In the genomic region with DNA sequence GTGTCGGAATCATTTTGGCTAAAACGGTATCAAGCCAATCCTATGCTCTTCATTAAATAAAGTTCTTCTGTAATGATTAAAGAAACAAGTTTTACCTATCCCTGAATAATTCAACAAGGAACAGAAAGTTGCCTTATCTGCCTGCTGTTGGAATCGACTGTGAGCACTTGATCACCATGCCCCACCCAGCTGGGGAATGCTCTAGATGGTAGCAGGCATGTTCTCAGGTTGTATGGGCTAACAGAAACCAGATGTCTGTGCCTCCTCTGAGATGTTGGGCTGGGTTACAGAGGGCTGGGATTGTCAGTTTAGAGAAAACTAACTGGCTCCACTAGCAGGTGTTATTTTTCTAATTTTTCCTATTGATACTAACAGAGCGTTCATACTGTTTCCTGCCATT, we compare ENCODE assay signal across 24 cellular contexts. TPM values are rescaled to one million over a fixed set of nuclear protein-coding genes. Genes with fewer than 3 reads are reported as not detected.
DNase-seq lines count a peak whose midpoint lies in the region; ATAC-seq and TF ChIP-seq lines count a peak whose summit lies in the region.
"Had no signal": no experiment of that assay in that cellular context is flagged by ENCODE, and none has a peak within 500 bp of the region (broad histone marks: within the 10 kb centered on the region; RNA-seq: fewer than 3 reads in every experiment).

No MANE protein-coding gene starts in this region.

- no peaks in the 10 kb centered on the region for H3K27me3 ChIP-seq in thyroid gland
- H3K27me3 ChIP-seq: ascending aorta, upper lobe of left lung had no signal

- TF ChIP-seq CTCF in choroid plexus epithelial cell (conservative IDR thresholded peaks at IDR 0.05; ENCODE audit: low read depth, low read length), result no peak
- TF ChIP-seq CTCF in thyroid gland (IDR thresholded peaks at IDR 0.05), result no peak

- H3K4me3 ChIP-seq in choroid plexus epithelial cell (ENCODE audit: low read depth, low read length) (no peak overlapping the region), thyroid gland (replicated peaks in 1 of 3) (no peak overlapping the region)
- H3K4me3 ChIP-seq: ascending aorta, psoas muscle, smooth muscle cell, upper lobe of left lung had no signal

- peak overlapping the region in 2 of 3 donors; percentile 38 to 50 for H3K27ac ChIP-seq in thyroid gland
- H3K27ac ChIP-seq: ascending aorta, psoas muscle, upper lobe of left lung had no signal

- TF ChIP-seq POLR2A in thyroid gland (IDR thresholded peaks at IDR 0.05), result no peak

- ATAC-seq in GM18907 (IDR thresholded peaks at IDR 0.05; ENCODE audit: unreplicated experiment), result no peak
- ATAC-seq: activated CD4-positive, CD25-positive, alpha-beta regulatory T cell treated with anti-CD3 and anti-CD28 coated beads, Interleukin-2, amount 50 U/mL, for 24 hours; activated T-cell treated with anti-CD3 and anti-CD28 coated beads, Interleukin-2, amount 50 U/mL, for 4 hours; HCT116; psoas muscle had no signal

- peaks cover 0 to 12% of the 10 kb centered on the region in 2 donors for H3K4me1 ChIP-seq in thyroid gland
- H3K4me1 ChIP-seq: ascending aorta had no signal

- H3K9me3 ChIP-seq in thyroid gland, result no peaks in the 10 kb centered on the region
- H3K9me3 ChIP-seq: ascending aorta, psoas muscle, upper lobe of left lung had no signal

- 77 to 78% methylated on average over 4 of the region's 4 CpGs for WGBS in thyroid gland, 2 donors

- intact Hi-C loops in thyroid gland (cut with DNase I), result loop anchor here (10.0 kb wide), 1 partner anchor 47 kb away; a partner anchor contains a TSS

- H3K36me3 ChIP-seq in thyroid gland, result peaks cover 25 to 34% of the 10 kb centered on the region in 2 donors
- H3K36me3 ChIP-seq: upper lobe of left lung had no signal

- DNase-seq in HT-29 (ENCODE audit: low spot score) (peak; percentile 31), choroid plexus epithelial cell (ENCODE audit: low read depth) (peak; percentile 52), hepatic stellate cell (ENCODE audit: low spot score) (peak; percentile 38), thyroid gland (peak; percentile 32 to 37), glomerular visceral epithelial cell (ENCODE audit: extremely low spot score) (no peak)
- DNase-seq in activated effector memory CD4-positive, alpha-beta T cell treated with Interleukin-2 at 50 U/mL for 16 hours, result no peak
- DNase-seq: activated CD8-positive, alpha-beta memory T cell treated with anti-CD3 and anti-CD28 coated beads for 24 hours; activated naive CD4-positive, alpha-beta T cell treated with anti-CD3 and anti-CD28 coated beads, Interleukin-2, amount 50 U/mL, for 16 hours; activated T-cell treated with anti-CD3 and anti-CD28 coated beads, Interleukin-2, amount 50 U/mL, for 4 hours; effector CD8-positive, alpha-beta T cell; kidney; mesenchymal stem cell; NCI-H1105 treated with DMSO at 0.1 percent for 48 hours; NCI-H2107; NCI-H510A; psoas muscle; stimulated activated CD4-positive, alpha-beta T cell treated with anti-CD3 and anti-CD28 coated beads, Interleukin-2, amount 100 ng/mL, for 48 hours; T-helper 9 cell; upper lobe of left lung had no signal

RNA-seq across cellular contexts. Expression of a gene that starts 28.9 kb away (rescaled TPM):
- 72.9 and 112 TPM in 2 replicates for total RNA-seq in HT-29 (2014; rRNA removed; shearing (Covaris generic))
- total RNA-seq in thyroid gland, result 10 to 100 TPM; 42.9 to 84.2 (median 51.6) TPM

RNA-seq across cellular contexts. Expression of a gene that starts 50.6 kb away (rescaled TPM):
- 0.23 and 0.31 TPM in 2 replicates for total RNA-seq in HT-29 (2014; rRNA removed; shearing (Covaris generic))
- 100 to 1,000 TPM; 115 to 207 (median 130) TPM for total RNA-seq in thyroid gland

Comparison
In these comparisons a context has a peak if more than half of its experiments do, and no peak if none do; other contexts are left out.
1. DNase-seq: peak in HT-29 (single experiment), choroid plexus epithelial cell (single experiment), hepatic stellate cell (single experiment) and thyroid gland (2 of 2); none in glomerular visceral epithelial cell (single experiment) and activated effector memory CD4-positive, alpha-beta T cell treated with Interleukin-2 at 50 U/mL for 16 hours (single experiment).
2. RNA of a gene that starts 50.6 kb away (total RNA-seq): 115 to 207 TPM in thyroid gland; 0.23 to 0.31 TPM in HT-29; every median in the first group is over 10 times any median in the second.